21 cellular contexts compared by ENCODE assay signal in genomic region chrX:107724653-107725052, GRCh38. TPM values are rescaled to one million over a fixed set of nuclear protein-coding genes. Genes with fewer than 3 reads are reported as not detected.
DNase-seq lines count a peak whose midpoint lies in the region; ATAC-seq and TF ChIP-seq lines count a peak whose summit lies in the region.
"Had no signal": no experiment of that assay in that cellular context is flagged by ENCODE, and none has a peak within 500 bp of the region (broad histone marks: within the 10 kb centered on the region; RNA-seq: fewer than 3 reads in every experiment).

No MANE protein-coding gene starts in this region.

- H3K4me1 ChIP-seq in PC-9 (replicated peaks; ENCODE audit: insufficient read depth) (peaks cover 82% of the 10 kb centered on the region), esophagus squamous epithelium (peaks cover 27 to 76% (median 29%) of the 10 kb centered on the region in 3 donors), skeletal muscle tissue (ENCODE audit: control insufficient read depth in 3 of 3, insufficient read depth in 3 of 3, low read length in 3 of 3) (peaks cover 70 to 84% (median 82%) of the 10 kb centered on the region in 3 donors), SK-N-SH (ENCODE audit: control insufficient read depth in 1 of 2, insufficient read depth in 2 of 2, low read depth in 1 of 2, low read length in 1 of 2) (no peaks in the 10 kb centered on the region), suprapubic skin (peaks cover 25% of the 10 kb centered on the region)

- TF ChIP-seq CTCF in PC-9 (conservative IDR thresholded peaks at IDR 0.05) (no peak), esophagus squamous epithelium (IDR thresholded peaks at IDR 0.05) (no peak), SK-N-SH (IDR thresholded peaks at IDR 0.05) (no peak), suprapubic skin (IDR thresholded peaks at IDR 0.05) (no peak)

- TF ChIP-seq POLR2A in esophagus squamous epithelium (IDR thresholded peaks at IDR 0.05) (no peak), suprapubic skin (IDR thresholded peaks at IDR 0.05) (no peak)

- H3K36me3 ChIP-seq in PC-9 (ENCODE audit: low read depth) (no peaks in the 10 kb centered on the region), esophagus squamous epithelium (no peaks in the 10 kb centered on the region), skeletal muscle tissue (ENCODE audit: control insufficient read depth in 3 of 3, insufficient read depth in 3 of 3, low read length in 3 of 3) (no peaks in the 10 kb centered on the region), SK-N-SH (replicated peaks in 1 of 2; ENCODE audit: control insufficient read depth in 1 of 2, insufficient read depth in 2 of 2, low read length in 1 of 2) (no peaks in the 10 kb centered on the region), suprapubic skin (no peaks in the 10 kb centered on the region)

- H4K20me1 ChIP-seq in PC-9 (ENCODE audit: insufficient read depth) (no peaks in the 10 kb centered on the region), SK-N-SH (ENCODE audit: insufficient read depth) (no peaks in the 10 kb centered on the region)

- DNase-seq in DMS79 treated with DMSO at 0.1 percent for 48 hours (lab: John Stamatoyannopoulos, UW) = peak; percentile 17
- DNase-seq in PC-9 = no peak
- no peak for DNase-seq in esophagus squamous epithelium (lab: John Stamatoyannopoulos, UW)
- no peak for DNase-seq in SK-N-SH
- no peak for DNase-seq in suprapubic skin (ENCODE audit: low spot score in 2 of 2)
- DNase-seq: CD4-positive, CD25-positive, alpha-beta regulatory T cell; COR-L47; DMS 273 treated with DMSO at 0.1 percent for 48 hours; EL; HCEC 1CT; NCI-H1105; NCI-H1694; NCI-H2081 treated with DMSO at 0.1 percent for 48 hours; NCI-H524; SW 1271 had no signal

- H3F3A ChIP-seq in PC-9 (ENCODE audit: insufficient read depth, low read depth) (peaks cover 24% of the 10 kb centered on the region), SK-N-SH (replicated peaks; ENCODE audit: insufficient read depth) (no peaks in the 10 kb centered on the region)

- H2AFZ ChIP-seq in PC-9 = no peak overlapping the region
- no peak overlapping the region for H2AFZ ChIP-seq in SK-N-SH (ENCODE audit: low read depth)
- H2AFZ ChIP-seq: GM23338 had no signal

- TF ChIP-seq RAD21 in SK-N-SH (IDR thresholded peaks at IDR 0.05; ENCODE audit: low read length) = no peak

- H3K79me2 ChIP-seq in PC-9 (ENCODE audit: low read depth) (peaks cover 31% of the 10 kb centered on the region), SK-N-SH (ENCODE audit: insufficient read depth) (no peaks in the 10 kb centered on the region)

- no peak overlapping the region for H3K4me3 ChIP-seq in PC-9
- no peak overlapping the region for H3K4me3 ChIP-seq in esophagus squamous epithelium
- no peak overlapping the region for H3K4me3 ChIP-seq in skeletal muscle tissue (ENCODE audit: low read length in 3 of 3)
- no peak overlapping the region for H3K4me3 ChIP-seq in SK-N-SH (ENCODE audit: low read depth in 2 of 2, low read length in 1 of 2)
- H3K4me3 ChIP-seq in suprapubic skin = no peak overlapping the region
- H3K4me3 ChIP-seq: GM23338 had no signal

- H3K4me2 ChIP-seq in PC-9 = peak overlapping the region; percentile 77
- no peak overlapping the region for H3K4me2 ChIP-seq in SK-N-SH
- H3K4me2 ChIP-seq: GM23338 had no signal

- 57 to 60% methylated on average over 1 to 3 of the region's 3 CpGs for WGBS in esophagus squamous epithelium, 2 donors
- 27% methylated on average over 3 of the region's 3 CpGs for WGBS in SK-N-SH (ENCODE audit: low lambda C conversion rate)
- 52% methylated on average over 3 of the region's 3 CpGs for WGBS in suprapubic skin

- CTCF ChIA-PET in PC-9 (lab: Charles Lee) (no interaction called here), SK-N-SH (lab: Yijun Ruan, JAX) (interaction anchor here (1.2 kb wide), 1 partner anchor 400 kb away, joined by 3 read pairs; no protein-coding TSS in a partner anchor)

- H3K27ac ChIP-seq in PC-9 (peak overlapping the region; percentile 87), esophagus squamous epithelium (peak overlapping the region in 3 of 4 donors; percentile 74 to 83 (median 82)), skeletal muscle tissue (ENCODE audit: low read depth, low read length) (peak overlapping the region; percentile 51), SK-N-SH (ENCODE audit: low read depth in 2 of 2, low read length in 1 of 2) (no peak overlapping the region), suprapubic skin (no peak overlapping the region)

- H3K9me2 ChIP-seq in PC-9 (ENCODE audit: insufficient read depth) (no peaks in the 10 kb centered on the region), SK-N-SH (no peaks in the 10 kb centered on the region)

- BruUV-seq in PC-9 (replicated peaks; lab: Mats Ljungman, UMichigan) = no TSS peak

- POLR2A ChIA-PET in PC-9 (lab: Charles Lee; ENCODE audit: unreplicated experiment) (no interaction called here), SK-N-SH (lab: Yijun Ruan, JAX) (no interaction called here)

- intact Hi-C loops in PC-9 (cut with micrococcal nuclease; ENCODE audit: unreplicated experiment) (no loop called here), esophagus squamous epithelium (cut with DNase I) (no loop called here)

- H3K9me3 ChIP-seq in PC-9 (ENCODE audit: insufficient read depth, low read depth) = no peaks in the 10 kb centered on the region
- no peaks in the 10 kb centered on the region for H3K9me3 ChIP-seq in esophagus squamous epithelium
- no peaks in the 10 kb centered on the region for H3K9me3 ChIP-seq in skeletal muscle tissue (ENCODE audit: control insufficient read depth in 3 of 3, low read length in 3 of 3)
- H3K9me3 ChIP-seq in SK-N-SH = no peaks in the 10 kb centered on the region
- H3K9me3 ChIP-seq in suprapubic skin = no peaks in the 10 kb centered on the region

- no peaks in the 10 kb centered on the region for H3K27me3 ChIP-seq in PC-9 (ENCODE audit: insufficient read depth, low read depth)
- H3K27me3 ChIP-seq in esophagus squamous epithelium = no peaks in the 10 kb centered on the region
- H3K27me3 ChIP-seq in skeletal muscle tissue (ENCODE audit: control insufficient read depth in 3 of 3, insufficient read depth in 3 of 3, low read length in 3 of 3) = peaks cover 0 to 10% (median 0%) of the 10 kb centered on the region in 3 donors
- peaks cover 21% of the 10 kb centered on the region; the same call in 1 of the 2 replicates for H3K27me3 ChIP-seq in SK-N-SH (ENCODE audit: insufficient read depth)
- no peaks in the 10 kb centered on the region for H3K27me3 ChIP-seq in suprapubic skin

- H3K9ac ChIP-seq in skeletal muscle tissue (ENCODE audit: low read depth in 1 of 3, low read length in 3 of 3) = peak overlapping the region in 1 of 3 donors; percentile 28
- no peak overlapping the region for H3K9ac ChIP-seq in SK-N-SH

- no peak for ATAC-seq in HG03175 (IDR thresholded peaks at IDR 0.05; ENCODE audit: unreplicated experiment)
- ATAC-seq: GM23338, Panc1 had no signal

- TF ChIP-seq EP300 in SK-N-SH (IDR thresholded peaks at IDR 0.05; ENCODE audit: borderline replicate concordance in 1 of 2, low read depth in 1 of 2, low read length in 1 of 2) (no peak), suprapubic skin (IDR thresholded peaks at IDR 0.05) (no peak)

TF ChIP-seq in SK-N-SH, 30 proteins besides CTCF, POLR2A, EP300 and RAD21 (continues in another document):
- TF ChIP-seq MEF2A (IDR thresholded peaks at IDR 0.05; ENCODE audit: borderline replicate concordance, low read depth) (no peak), RFX5 (IDR thresholded peaks at IDR 0.05; ENCODE audit: low read length) (no peak), SMC3 (IDR thresholded peaks at IDR 0.05; ENCODE audit: low read depth, low read length) (no peak), NFIC (IDR thresholded peaks at IDR 0.05; ENCODE audit: borderline replicate concordance) (no peak), YY1 (IDR thresholded peaks at IDR 0.05; ENCODE audit: low read depth) (no peak), RCOR1 (IDR thresholded peaks at IDR 0.05; ENCODE audit: low read length) (no peak)
- TF ChIP-seq, protein P1, sequence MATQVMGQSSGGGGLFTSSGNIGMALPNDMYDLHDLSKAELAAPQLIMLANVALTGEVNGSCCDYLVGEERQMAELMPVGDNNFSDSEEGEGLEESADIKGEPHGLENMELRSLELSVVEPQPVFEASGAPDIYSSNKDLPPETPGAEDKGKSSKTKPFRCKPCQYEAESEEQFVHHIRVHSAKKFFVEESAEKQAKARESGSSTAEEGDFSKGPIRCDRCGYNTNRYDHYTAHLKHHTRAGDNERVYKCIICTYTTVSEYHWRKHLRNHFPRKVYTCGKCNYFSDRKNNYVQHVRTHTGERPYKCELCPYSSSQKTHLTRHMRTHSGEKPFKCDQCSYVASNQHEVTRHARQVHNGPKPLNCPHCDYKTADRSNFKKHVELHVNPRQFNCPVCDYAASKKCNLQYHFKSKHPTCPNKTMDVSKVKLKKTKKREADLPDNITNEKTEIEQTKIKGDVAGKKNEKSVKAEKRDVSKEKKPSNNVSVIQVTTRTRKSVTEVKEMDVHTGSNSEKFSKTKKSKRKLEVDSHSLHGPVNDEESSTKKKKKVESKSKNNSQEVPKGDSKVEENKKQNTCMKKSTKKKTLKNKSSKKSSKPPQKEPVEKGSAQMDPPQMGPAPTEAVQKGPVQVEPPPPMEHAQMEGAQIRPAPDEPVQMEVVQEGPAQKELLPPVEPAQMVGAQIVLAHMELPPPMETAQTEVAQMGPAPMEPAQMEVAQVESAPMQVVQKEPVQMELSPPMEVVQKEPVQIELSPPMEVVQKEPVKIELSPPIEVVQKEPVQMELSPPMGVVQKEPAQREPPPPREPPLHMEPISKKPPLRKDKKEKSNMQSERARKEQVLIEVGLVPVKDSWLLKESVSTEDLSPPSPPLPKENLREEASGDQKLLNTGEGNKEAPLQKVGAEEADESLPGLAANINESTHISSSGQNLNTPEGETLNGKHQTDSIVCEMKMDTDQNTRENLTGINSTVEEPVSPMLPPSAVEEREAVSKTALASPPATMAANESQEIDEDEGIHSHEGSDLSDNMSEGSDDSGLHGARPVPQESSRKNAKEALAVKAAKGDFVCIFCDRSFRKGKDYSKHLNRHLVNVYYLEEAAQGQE (IDR thresholded peaks at IDR 0.05; ENCODE audit: low read depth, low read length) = no peak

RNA-seq across cellular contexts. Expression of gene TSC22D3, which starts 50.9 kb away (rescaled TPM):
- total RNA-seq in PC-9 (2021) (43.5 and 43.9 TPM in 2 replicates), esophagus squamous epithelium (100 to 1,000 TPM in 3 of 4 donors, 10 to 100 TPM in 1; 50.2 to 558 (median 140) TPM), skeletal muscle tissue (30.3 TPM), suprapubic skin (1,000 to 10,000 TPM in 1 of 4 donors, 100 to 1,000 TPM in 3; 487 to 1,035 (median 681) TPM)
- polyA plus RNA-seq in SK-N-SH (2012; rRNA removed) = 9.2 and 10.4 TPM in 2 replicates
- polyA plus RNA-seq in SK-N-SH (2012; cell fraction: cytosol; rRNA removed) = 8.4 and 9.8 TPM in 2 replicates
- polyA plus RNA-seq in SK-N-SH (2012; cell fraction: nucleus; rRNA removed) = 14.6 and 18.5 TPM in 2 replicates

RNA-seq across cellular contexts. Expression of gene NCBP2L, which starts 52.9 kb away (rescaled TPM):
- total RNA-seq in PC-9 (2021) (not detected in 2 replicates), esophagus squamous epithelium (not detected), skeletal muscle tissue (1.0 TPM), suprapubic skin (not detected)
- polyA plus RNA-seq in SK-N-SH (2012; rRNA removed) = not detected in 2 replicates
- polyA plus RNA-seq in SK-N-SH (2012; cell fraction: cytosol; rRNA removed) = not detected in 2 replicates
- polyA plus RNA-seq in SK-N-SH (2012; cell fraction: nucleus; rRNA removed) = not detected in 2 replicates
- total RNA-seq: CD4-positive, CD25-positive, alpha-beta regulatory T cell; GM23338; SK-MEL-5 had no signal
- polyA plus RNA-seq: AG04450; CD4-positive, CD25-positive, alpha-beta regulatory T cell; GM23338 had no signal

Comparison
In these comparisons a context has a peak if more than half of its experiments do, and no peak if none do; other contexts are left out.
1. H3K27ac ChIP-seq: peak in PC-9 (single experiment), esophagus squamous epithelium (3 of 4) and skeletal muscle tissue (single experiment); none in SK-N-SH (0 of 2) and suprapubic skin (single experiment).